ENCODE assay signal across 8 cellular contexts in genomic region chr3:189967254-189967865, GRCh38.
A peak's percentile ranks its signal among the peaks of the same experiment; 100 is the strongest.
DNase-seq lines count a peak whose midpoint lies in the region; ATAC-seq and TF ChIP-seq lines count a peak whose summit lies in the region.

No MANE protein-coding gene starts in this region.

- H3K79me2 ChIP-seq in neural cell (replicated peaks; ENCODE audit: insufficient read depth, low read length): no peaks in the 10 kb centered on the region

- TF ChIP-seq RAD21 in neural cell (conservative IDR thresholded peaks at IDR 0.05): peak; percentile 91

- no peak for TF ChIP-seq EP300 in neural cell (conservative IDR thresholded peaks at IDR 0.05; ENCODE audit: poor library complexity, severe bottlenecking)

- DNase-seq in activated T-cell treated with anti-CD3 and anti-CD28 coated beads for 24 hours (ENCODE audit: low read depth): peak; percentile 19
- no peak for DNase-seq in activated T-cell treated with anti-CD3 and anti-CD28 coated beads, Interleukin-2, amount 50 U/mL, for 48 hours
- peak; percentile 35 for DNase-seq in Jurkat, Clone E6-1 (ENCODE audit: low read depth, low spot score)
- DNase-seq in RPMI8226: peak; percentile 67
- DNase-seq in endothelial cell (ENCODE audit: low spot score): peak; percentile 57
- no peak for DNase-seq in effector memory CD4-positive, alpha-beta T cell

- no peak overlapping the region for H3K4me2 ChIP-seq in neural cell (ENCODE audit: low read length)

- no peak overlapping the region for H3K27ac ChIP-seq in neural cell (ENCODE audit: low read length)
- H3K27ac ChIP-seq in effector memory CD4-positive, alpha-beta T cell (ENCODE audit: insufficient read depth, low read length, poor library complexity, severe bottlenecking): no peak overlapping the region

- no peaks in the 10 kb centered on the region for H3K9me2 ChIP-seq in neural cell (ENCODE audit: insufficient read depth, low read length)

- H3K4me1 Mint-ChIP-seq in endothelial cell (ENCODE audit: unreplicated experiment): no peaks in the 10 kb centered on the region

- H3K4me1 ChIP-seq in effector memory CD4-positive, alpha-beta T cell (ENCODE audit: control insufficient read depth, insufficient read depth, low read length, poor library complexity, severe bottlenecking): no peaks in the 10 kb centered on the region

- H4K20me1 ChIP-seq in neural cell (ENCODE audit: insufficient read depth): no peaks in the 10 kb centered on the region

- H3K4me3 ChIP-seq in Jurkat, Clone E6-1 (ENCODE audit: low read length): no peak overlapping the region
- H3K4me3 ChIP-seq in neural cell (ENCODE audit: low read length): no peak overlapping the region
- H3K4me3 ChIP-seq in effector memory CD4-positive, alpha-beta T cell (ENCODE audit: insufficient read depth, low read depth, low read length, poor library complexity, severe bottlenecking): no peak overlapping the region

- H3F3A ChIP-seq in neural cell (ENCODE audit: insufficient read depth, low read length, poor library complexity, severe bottlenecking): no peaks in the 10 kb centered on the region

- TF ChIP-seq CTCF in endothelial cell (IDR thresholded peaks at IDR 0.05; ENCODE audit: unreplicated experiment) (peak; percentile 94), neural cell (IDR thresholded peaks at IDR 0.05; ENCODE audit: poor library complexity, severe bottlenecking) (peak; percentile 85)

- peak; percentile 82 for ATAC-seq in GM21529 (IDR thresholded peaks at IDR 0.05; ENCODE audit: unreplicated experiment)

- H2AFZ ChIP-seq in neural cell (ENCODE audit: low read depth, low read length): no peak overlapping the region

- no peak overlapping the region for H3K27ac Mint-ChIP-seq in endothelial cell (ENCODE audit: unreplicated experiment)

- no peak overlapping the region for H3K4me3 Mint-ChIP-seq in endothelial cell (ENCODE audit: unreplicated experiment)

- no peaks in the 10 kb centered on the region for H3K36me3 Mint-ChIP-seq in endothelial cell (ENCODE audit: low read depth, unreplicated experiment)

- no peaks in the 10 kb centered on the region for H3K27me3 ChIP-seq in neural cell (ENCODE audit: insufficient read depth, low read depth, low read length)
- no peaks in the 10 kb centered on the region for H3K27me3 ChIP-seq in effector memory CD4-positive, alpha-beta T cell (replicated peaks; ENCODE audit: control insufficient read depth, insufficient read depth, low read length, poor library complexity, severe bottlenecking)

- peaks cover 3% of the 10 kb centered on the region for H3K27me3 Mint-ChIP-seq in endothelial cell (ENCODE audit: unreplicated experiment)

- H3K9ac ChIP-seq in neural cell (ENCODE audit: low read length): no peak overlapping the region

- H3K36me3 ChIP-seq in neural cell (ENCODE audit: insufficient read depth, low read length): no peaks in the 10 kb centered on the region
- H3K36me3 ChIP-seq in effector memory CD4-positive, alpha-beta T cell (ENCODE audit: control insufficient read depth, insufficient read depth, low read length): no peaks in the 10 kb centered on the region

- H3K9me3 ChIP-seq in neural cell (ENCODE audit: low read length): no peaks in the 10 kb centered on the region
- no peaks in the 10 kb centered on the region for H3K9me3 ChIP-seq in effector memory CD4-positive, alpha-beta T cell (ENCODE audit: control insufficient read depth, low read length)

- no peaks in the 10 kb centered on the region for H3K9me3 Mint-ChIP-seq in endothelial cell (ENCODE audit: unreplicated experiment)

TF ChIP-seq in neural cell, 6 proteins besides CTCF, POLR2A, EP300 and RAD21:
- peak; percentile 91 for TF ChIP-seq SMC3 (conservative IDR thresholded peaks at IDR 0.05; ENCODE audit: poor library complexity)
- TF ChIP-seq REST (IDR thresholded peaks at IDR 0.05; ENCODE audit: borderline replicate concordance): no peak

Comparison
In these comparisons a context has a peak if more than half of its experiments do, and no peak if none do; other contexts are left out.
1. DNase-seq: peak in activated T-cell treated with anti-CD3 and anti-CD28 coated beads for 24 hours (single experiment), Jurkat, Clone E6-1 (single experiment), RPMI8226 (single experiment) and endothelial cell (single experiment); none in activated T-cell treated with anti-CD3 and anti-CD28 coated beads, Interleukin-2, amount 50 U/mL, for 48 hours (0 of 2) and effector memory CD4-positive, alpha-beta T cell (0 of 3).